1 cellular context compared by ENCODE assay signal in genomic region chr6:151681426-151682059, GRCh38.
TF ChIP-seq lines count a peak whose summit lies in the region.

No MANE protein-coding gene starts in this region.

TF ChIP-seq in GM23338, 12 proteins besides CTCF, POLR2A, EP300 and RAD21 (continued from another document):
- TF ChIP-seq, protein P1, sequence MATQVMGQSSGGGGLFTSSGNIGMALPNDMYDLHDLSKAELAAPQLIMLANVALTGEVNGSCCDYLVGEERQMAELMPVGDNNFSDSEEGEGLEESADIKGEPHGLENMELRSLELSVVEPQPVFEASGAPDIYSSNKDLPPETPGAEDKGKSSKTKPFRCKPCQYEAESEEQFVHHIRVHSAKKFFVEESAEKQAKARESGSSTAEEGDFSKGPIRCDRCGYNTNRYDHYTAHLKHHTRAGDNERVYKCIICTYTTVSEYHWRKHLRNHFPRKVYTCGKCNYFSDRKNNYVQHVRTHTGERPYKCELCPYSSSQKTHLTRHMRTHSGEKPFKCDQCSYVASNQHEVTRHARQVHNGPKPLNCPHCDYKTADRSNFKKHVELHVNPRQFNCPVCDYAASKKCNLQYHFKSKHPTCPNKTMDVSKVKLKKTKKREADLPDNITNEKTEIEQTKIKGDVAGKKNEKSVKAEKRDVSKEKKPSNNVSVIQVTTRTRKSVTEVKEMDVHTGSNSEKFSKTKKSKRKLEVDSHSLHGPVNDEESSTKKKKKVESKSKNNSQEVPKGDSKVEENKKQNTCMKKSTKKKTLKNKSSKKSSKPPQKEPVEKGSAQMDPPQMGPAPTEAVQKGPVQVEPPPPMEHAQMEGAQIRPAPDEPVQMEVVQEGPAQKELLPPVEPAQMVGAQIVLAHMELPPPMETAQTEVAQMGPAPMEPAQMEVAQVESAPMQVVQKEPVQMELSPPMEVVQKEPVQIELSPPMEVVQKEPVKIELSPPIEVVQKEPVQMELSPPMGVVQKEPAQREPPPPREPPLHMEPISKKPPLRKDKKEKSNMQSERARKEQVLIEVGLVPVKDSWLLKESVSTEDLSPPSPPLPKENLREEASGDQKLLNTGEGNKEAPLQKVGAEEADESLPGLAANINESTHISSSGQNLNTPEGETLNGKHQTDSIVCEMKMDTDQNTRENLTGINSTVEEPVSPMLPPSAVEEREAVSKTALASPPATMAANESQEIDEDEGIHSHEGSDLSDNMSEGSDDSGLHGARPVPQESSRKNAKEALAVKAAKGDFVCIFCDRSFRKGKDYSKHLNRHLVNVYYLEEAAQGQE (IDR thresholded peaks at IDR 0.05; ENCODE audit: unreplicated experiment) = no peak
- TF ChIP-seq ETS1 (IDR thresholded peaks at IDR 0.05) = no peak
- no peak for TF ChIP-seq ZNF462 (CRISPR knock-in tag; IDR thresholded peaks at IDR 0.05)
- no peak for TF ChIP-seq CREB1 (CRISPR knock-in tag; IDR thresholded peaks at IDR 0.05; ENCODE audit: low read depth)
- TF ChIP-seq ZNF331 (CRISPR knock-in tag; IDR thresholded peaks at IDR 0.05; ENCODE audit: low read depth) = no peak
- TF ChIP-seq STAT1 (IDR thresholded peaks at IDR 0.05; ENCODE audit: unreplicated experiment) = no peak
- TF ChIP-seq JUNB (IDR thresholded peaks at IDR 0.05; ENCODE audit: unreplicated experiment) = no peak
